In the genomic region with DNA sequence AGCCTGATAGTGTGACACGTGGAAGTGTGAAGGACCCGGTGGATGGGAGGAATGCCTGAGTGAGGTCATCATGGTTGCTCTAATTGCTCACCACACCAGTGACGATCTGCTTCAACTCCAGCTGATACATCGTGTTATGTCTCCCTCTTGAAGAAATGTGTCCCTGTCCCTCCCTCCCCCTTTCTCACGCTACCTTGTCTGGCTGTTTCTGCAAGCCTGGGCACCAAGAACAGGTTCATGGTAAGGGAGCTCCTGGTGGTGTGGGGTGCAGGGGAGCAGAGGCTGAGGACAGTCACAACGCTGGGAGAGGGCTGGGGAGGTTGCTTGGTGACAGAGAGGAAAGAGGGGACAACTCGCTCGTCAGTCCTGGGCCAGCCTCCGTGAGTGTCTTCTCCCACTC, we compare ENCODE assay signal across 16 cellular contexts.
A peak's percentile ranks its signal among the peaks of the same experiment; 100 is the strongest.
DNase-seq lines count a peak whose midpoint lies in the region; ATAC-seq, FAIRE-seq and TF ChIP-seq lines count a peak whose summit lies in the region.
"Had no signal": no experiment of that assay in that cellular context is flagged by ENCODE, and none has a peak within 500 bp of the region (broad histone marks: within the 10 kb centered on the region; RNA-seq: fewer than 3 reads in every experiment).

No MANE protein-coding gene starts in this region.

- H3K27me3 Mint-ChIP-seq in endodermal cell (ENCODE audit: insufficient read depth) = peaks cover 31% of the 10 kb centered on the region

- H4K20me1 ChIP-seq in HepG2 (ENCODE audit: insufficient read depth, low read length) = no peaks in the 10 kb centered on the region
- H4K20me1 ChIP-seq: BLaER1 had no signal

- TF ChIP-seq RAD21 in HepG2 (CRISPR knock-in tag; IDR thresholded peaks at IDR 0.05) = no peak

- ATAC-seq in HepG2 = peak; percentile 18; the same call in 2 of the 3 replicates
- no peak for ATAC-seq in right lobe of liver
- ATAC-seq in GM19467 (IDR thresholded peaks at IDR 0.05; ENCODE audit: unreplicated experiment) = no peak
- no peak for ATAC-seq in gastrocnemius medialis
- no peak for ATAC-seq in GM21528 (IDR thresholded peaks at IDR 0.05; ENCODE audit: low FRiP score, unreplicated experiment)
- ATAC-seq: CD8-positive, alpha-beta T cell had no signal

- H3K4me2 ChIP-seq in HepG2 (ENCODE audit: low read depth, low read length) (no peak overlapping the region), neuronal stem cell (ENCODE audit: insufficient read depth, low read length, poor library complexity, severe bottlenecking) (no peak overlapping the region)
- H3K4me2 ChIP-seq: BLaER1 had no signal

- intact Hi-C loops in HepG2 (cut with micrococcal nuclease; ENCODE audit: unreplicated experiment) (no loop called here), right lobe of liver (cut with DNase I) (no loop called here), gastrocnemius medialis (cut with DNase I; ENCODE audit: low total_unique reads) (no loop called here)

- FAIRE-seq in HepG2 (lab: Jason Lieb, UNC) = no peak

- peaks cover 3% of the 10 kb centered on the region for H3K4me1 Mint-ChIP-seq in endodermal cell
- H3K4me1 Mint-ChIP-seq: CD14-positive monocyte had no signal

- H4K91ac ChIP-seq in neuronal stem cell (ENCODE audit: low read depth, low read length, poor library complexity) = no peak overlapping the region

- H3K4me3 ChIP-seq in HepG2 (replicated peaks in 1 of 3; ENCODE audit: insufficient read depth in 1 of 3, low read depth in 2 of 3, low read length in 3 of 3) = no peak overlapping the region
- no peak overlapping the region for H3K4me3 ChIP-seq in right lobe of liver
- H3K4me3 ChIP-seq in endodermal cell (ENCODE audit: low read length) = no peak overlapping the region
- H3K4me3 ChIP-seq in neuronal stem cell (ENCODE audit: low read length in 2 of 2) = no peak overlapping the region
- no peak overlapping the region for H3K4me3 ChIP-seq in gastrocnemius medialis
- H3K4me3 ChIP-seq: BLaER1, HAP-1 had no signal

- peak overlapping the region; percentile 42 for H2BK15ac ChIP-seq in neuronal stem cell (ENCODE audit: low read length)

- no peak for DNase-seq in HepG2 (ENCODE audit: low spot score)
- DNase-seq in right lobe of liver = no peak
- peak; percentile 38 for DNase-seq in endodermal cell
- DNase-seq in neuronal stem cell (ENCODE audit: low spot score) = no peak
- no peak for DNase-seq in gastrocnemius medialis
- no peak for DNase-seq in NCI-H1694 (lab: John Stamatoyannopoulos, UW)
- DNase-seq: 8988T; Calu3; CD8-positive, alpha-beta T cell; DMS79 treated with DMSO at 0.1 percent for 48 hours; GF-D8 had no signal

- H3K23ac ChIP-seq in neuronal stem cell (ENCODE audit: low read depth, low read length, poor library complexity) = peak overlapping the region; percentile 9

- H3K9me3 Mint-ChIP-seq in endodermal cell = peaks cover 5% of the 10 kb centered on the region

- no peak overlapping the region for H3K4me3 Mint-ChIP-seq in endodermal cell
- H3K4me3 Mint-ChIP-seq: CD14-positive monocyte; CD8-positive, alpha-beta T cell had no signal

- peak overlapping the region; percentile 21 for H4K8ac ChIP-seq in neuronal stem cell (ENCODE audit: low read depth, low read length)

- H3K4me1 ChIP-seq in HepG2 (ENCODE audit: insufficient read depth, low read length) (peaks cover 6% of the 10 kb centered on the region; the same call in 1 of the 2 replicates), right lobe of liver (peaks cover 0 to 6% (median 0%) of the 10 kb centered on the region in 4 donors), endodermal cell (ENCODE audit: control insufficient read depth, insufficient read depth, low read length) (no peaks in the 10 kb centered on the region), neuronal stem cell (ENCODE audit: control insufficient read depth in 2 of 2, insufficient read depth in 1 of 2, low read depth in 1 of 2, low read length in 2 of 2) (peaks cover 0 to 1% of the 10 kb centered on the region in 2 donors), gastrocnemius medialis (peaks cover 0 to 5% of the 10 kb centered on the region in 2 donors)
- H3K4me1 ChIP-seq: BLaER1, HAP-1 had no signal

- H3K36me3 ChIP-seq in HepG2 (replicated peaks in 1 of 2; ENCODE audit: control insufficient read depth in 1 of 2, insufficient read depth in 2 of 2, low read length in 2 of 2) = no peaks in the 10 kb centered on the region
- H3K36me3 ChIP-seq in right lobe of liver = no peaks in the 10 kb centered on the region
- H3K36me3 ChIP-seq in endodermal cell (ENCODE audit: control insufficient read depth, insufficient read depth, low read length) = no peaks in the 10 kb centered on the region
- no peaks in the 10 kb centered on the region for H3K36me3 ChIP-seq in neuronal stem cell (replicated peaks in 1 of 2; ENCODE audit: control insufficient read depth in 2 of 2, insufficient read depth in 2 of 2, low read length in 2 of 2)
- no peaks in the 10 kb centered on the region for H3K36me3 ChIP-seq in gastrocnemius medialis
- H3K36me3 ChIP-seq: BLaER1, HAP-1 had no signal

- no peaks in the 10 kb centered on the region; a peak in 2 of 5 replicates for H3K27me3 ChIP-seq in HepG2 (ENCODE audit: control insufficient read depth in 1 of 2, insufficient read depth in 2 of 2, low read length in 2 of 2)
- H3K27me3 ChIP-seq in right lobe of liver = no peaks in the 10 kb centered on the region
- no peaks in the 10 kb centered on the region for H3K27me3 ChIP-seq in endodermal cell (ENCODE audit: control insufficient read depth, insufficient read depth, low read length, poor library complexity, severe bottlenecking)
- peaks cover 0 to 8% (median 0%) of the 10 kb centered on the region in 3 experiments for H3K27me3 ChIP-seq in neuronal stem cell (ENCODE audit: control insufficient read depth in 3 of 3, insufficient read depth in 3 of 3, low read depth in 1 of 3, low read length in 3 of 3)
- no peaks in the 10 kb centered on the region for H3K27me3 ChIP-seq in gastrocnemius medialis
- H3K27me3 ChIP-seq: BLaER1 had no signal

- TF ChIP-seq POLR2A in HepG2 (IDR thresholded peaks at IDR 0.05; ENCODE audit: insufficient read depth in 1 of 2, low read depth in 2 of 2, low read length in 2 of 2) (no peak), right lobe of liver (IDR thresholded peaks at IDR 0.05) (no peak), gastrocnemius medialis (IDR thresholded peaks at IDR 0.05) (no peak)

- H2BK12ac ChIP-seq in neuronal stem cell (ENCODE audit: low read length) = no peak overlapping the region

- in situ Hi-C loops in HepG2 (cut with HindIII; ENCODE audit: extremely low pct_ligation_motif_present, low pct_unique_long_range_greater_than_20kb) (loop anchor here (10.0 kb wide), 1 partner anchor 672 kb away; no protein-coding TSS in a partner anchor), gastrocnemius medialis (cut with MboI; ENCODE audit: low sequenced_read_pairs in 4 of 4) (loop anchor here in 2 of 4 donors (10.0 to 25.0 kb wide), 2 partner anchors 669 to 672 kb away; no protein-coding TSS in a partner anchor)

- no peak overlapping the region for H3K27ac Mint-ChIP-seq in endodermal cell
- H3K27ac Mint-ChIP-seq: CD8-positive, alpha-beta T cell had no signal

- WGBS in HepG2 (ENCODE audit: low lambda C conversion rate) = 28% methylated on average over 9 of the region's 9 CpGs
- 98% methylated on average over 8 of the region's 9 CpGs for WGBS in right lobe of liver (ENCODE audit: insufficient coverage, low coverage, low lambda C conversion rate, missing lambda C conversion rate)
- WGBS in endodermal cell (ENCODE audit: insufficient coverage in 1 of 2, insufficient read length in 1 of 2), 2 experiments = 91 to 100% methylated on average over 2 to 8 of the region's 9 CpGs
- WGBS in neuronal stem cell (ENCODE audit: extremely low coverage in 2 of 2, insufficient read length in 2 of 2, insufficient replicate concordance in 1 of 2), 2 donors = no CpG with 5 or more reads among the region's 9 CpGs

- no peak for TF ChIP-seq CTCF in HepG2 (CRISPR knock-in tag; IDR thresholded peaks at IDR 0.05)
- no peak for TF ChIP-seq CTCF in right lobe of liver (IDR thresholded peaks at IDR 0.05)
- no peak for TF ChIP-seq CTCF in endodermal cell (conservative IDR thresholded peaks at IDR 0.05)
- TF ChIP-seq CTCF in gastrocnemius medialis (IDR thresholded peaks at IDR 0.05 in 4 of 5, conservative IDR thresholded peaks at IDR 0.05 in 1 of 5) = no peak

- H3K27ac ChIP-seq in HepG2 (ENCODE audit: extremely low read length, insufficient read depth, low read length) (no peak overlapping the region), right lobe of liver (no peak overlapping the region), endodermal cell (ENCODE audit: low read depth, low read length) (no peak overlapping the region), neuronal stem cell (replicated peaks; ENCODE audit: low read length) (no peak overlapping the region), gastrocnemius medialis (no peak overlapping the region)
- H3K27ac ChIP-seq: BLaER1 had no signal

- H2BK5ac ChIP-seq in neuronal stem cell (ENCODE audit: low read length) = no peak overlapping the region

- H3K9ac ChIP-seq in HepG2 (ENCODE audit: insufficient read depth, low read depth, low read length) (no peak overlapping the region), endodermal cell (ENCODE audit: extremely low read depth, low read length, poor library complexity, severe bottlenecking) (no peak overlapping the region), neuronal stem cell (ENCODE audit: low read depth, low read length, poor library complexity) (no peak overlapping the region)
- H3K9ac ChIP-seq: BLaER1 had no signal

- TF ChIP-seq EP300 in HepG2 (IDR thresholded peaks at IDR 0.05; ENCODE audit: low read depth in 2 of 2, low read length in 2 of 2) = no peak
- TF ChIP-seq EP300 in HepG2 (CRISPR knock-in tag; IDR thresholded peaks at IDR 0.05; ENCODE audit: borderline replicate concordance) = no peak

- peak overlapping the region; percentile 68 for H3K18ac ChIP-seq in neuronal stem cell (ENCODE audit: low read length)

- H3K9me3 ChIP-seq in HepG2 (ENCODE audit: low read length) = peaks cover 13% of the 10 kb centered on the region; the same call in 1 of the 2 replicates
- no peaks in the 10 kb centered on the region for H3K9me3 ChIP-seq in right lobe of liver
- H3K9me3 ChIP-seq in endodermal cell (ENCODE audit: control insufficient read depth, low read length) = peaks cover 13% of the 10 kb centered on the region
- H3K9me3 ChIP-seq in neuronal stem cell (replicated peaks in 1 of 2; ENCODE audit: control insufficient read depth in 2 of 2, insufficient read depth in 1 of 2, low read depth in 1 of 2, low read length in 2 of 2) = peaks cover 4% of the 10 kb centered on the region in 2 donors
- no peaks in the 10 kb centered on the region for H3K9me3 ChIP-seq in gastrocnemius medialis

- CTCF ChIA-PET in HepG2 (lab: Yijun Ruan, JAX; ENCODE audit: low intra/inter-chr PET ratio, low total read pairs) = no interaction called here

- peak overlapping the region; percentile 20 for H2AK5ac ChIP-seq in neuronal stem cell (ENCODE audit: low read depth, low read length)

- no peaks in the 10 kb centered on the region for H3K79me1 ChIP-seq in neuronal stem cell (ENCODE audit: low read depth, low read length)

- no peaks in the 10 kb centered on the region for H3K36me3 Mint-ChIP-seq in endodermal cell (ENCODE audit: low read depth)
- H3K36me3 Mint-ChIP-seq: CD14-positive monocyte; CD8-positive, alpha-beta T cell had no signal

- H2BK120ac ChIP-seq in neuronal stem cell (ENCODE audit: low read depth, low read length) = no peak overlapping the region

- no peak overlapping the region for H2AFZ ChIP-seq in HepG2 (ENCODE audit: low read length)
- H2AFZ ChIP-seq in neuronal stem cell (ENCODE audit: low read length) = no peak overlapping the region

- no TSS peak for BruUV-seq in HepG2 (replicated peaks; lab: Mats Ljungman, UMichigan)

- H3K14ac ChIP-seq in neuronal stem cell (ENCODE audit: low read length) = no peak overlapping the region

- POLR2A ChIA-PET in HepG2 (lab: Yijun Ruan, JAX) = no interaction called here

- no peak overlapping the region for H3K4ac ChIP-seq in neuronal stem cell (ENCODE audit: low read length)

- H3K79me2 ChIP-seq in HepG2 (ENCODE audit: insufficient read depth, low read length) = no peaks in the 10 kb centered on the region
